32 cellular contexts compared by ENCODE assay signal in genomic region chr20:52008874-52009273, GRCh38.
"Had no signal": no experiment of that assay in that cellular context is flagged by ENCODE, and none has a peak within 500 bp of the region (broad histone marks: within the 10 kb centered on the region; RNA-seq: fewer than 3 reads in every experiment).

No MANE protein-coding gene starts in this region.

- H3K27me3 ChIP-seq: ascending aorta, breast epithelium, cardiac muscle cell, dorsolateral prefrontal cortex, esophagus squamous epithelium, gastroesophageal sphincter had no signal

- H3K4me1 ChIP-seq: ascending aorta, breast epithelium, esophagus squamous epithelium, gastroesophageal sphincter, heart right ventricle had no signal

- H3K4me1 Mint-ChIP-seq: activated CD4-positive, alpha-beta T cell treated with anti-CD3 and anti-CD28 coated beads for 36 hours; activated CD4-positive, alpha-beta T cell treated with anti-CD3 and anti-CD28 coated beads, Interleukin-2, amount 10 ng/mL, durations not matched to agents 24 days and 14 days; activated CD8-positive, alpha-beta memory T cell treated with anti-CD3 and anti-CD28 coated beads, Interleukin-2, amount 10 ng/mL, durations not matched to agents 7 days and 5 days; activated naive CD4-positive, alpha-beta T cell treated with anti-CD3 and anti-CD28 coated beads, Interleukin-2, amount 10 ng/mL, durations not matched to agents 7 days and 5 days; activated naive CD8-positive, alpha-beta T cell treated with anti-CD3 and anti-CD28 coated beads, Interleukin-2, amount 10 ng/mL, durations not matched to agents 7 days and 5 days; central memory CD8-positive, alpha-beta T cell had no signal

- H3K27ac ChIP-seq: ascending aorta, breast epithelium, cardiac muscle cell, coronary artery, dorsolateral prefrontal cortex, epithelial cell of prostate, esophagus squamous epithelium, gastroesophageal sphincter, heart right ventricle had no signal

- ATAC-seq: activated CD4-positive, alpha-beta T cell treated with anti-CD3 and anti-CD28 coated beads for 36 hours; activated CD8-positive, alpha-beta memory T cell treated with anti-CD3 and anti-CD28 coated beads, Interleukin-2, amount 10 ng/mL, durations not matched to agents 7 days and 5 days; activated CD8-positive, alpha-beta T cell treated with anti-CD3 and anti-CD28 coated beads, Interleukin-2, amount 10 ng/mL, durations not matched to agents 7 days and 5 days; activated naive CD4-positive, alpha-beta T cell treated with anti-CD3 and anti-CD28 coated beads, Interleukin-2, amount 50 U/mL, for 72 hours; effector memory CD8-positive, alpha-beta T cell; gastroesophageal sphincter; heart right ventricle had no signal

- DNase-seq: activated CD4-positive, alpha-beta memory T cell treated with anti-CD3 and anti-CD28 coated beads for 36 hours; activated CD4-positive, alpha-beta T cell treated with anti-CD3 and anti-CD28 coated beads for 36 hours; activated CD4-positive, alpha-beta T cell treated with anti-CD3 and anti-CD28 coated beads, Interleukin-2, amount 10 ng/mL, durations not matched to agents 24 days and 14 days; activated CD4-positive, CD25-positive, alpha-beta regulatory T cell; activated CD4-positive, CD25-positive, alpha-beta regulatory T cell treated with anti-CD3 and anti-CD28 coated beads, Interleukin-2, amount 50 U/mL, for 72 hours; activated CD8-positive, alpha-beta memory T cell treated with anti-CD3 and anti-CD28 coated beads, Interleukin-2, amount 10 ng/mL, durations not matched to agents 7 days and 5 days; activated CD8-positive, alpha-beta memory T cell treated with anti-CD3 and anti-CD28 coated beads, Interleukin-2, amount 50 U/mL, for 4 hours; activated CD8-positive, alpha-beta T cell treated with anti-CD3 and anti-CD28 coated beads, Interleukin-2, amount 10 ng/mL, durations not matched to agents 7 days and 5 days; activated gamma-delta T cell; activated naive CD4-positive, alpha-beta T cell; activated naive CD4-positive, alpha-beta T cell treated with anti-CD3 and anti-CD28 coated beads, Interleukin-2, amount 10 ng/mL, durations not matched to agents 7 days and 5 days; activated naive CD8-positive, alpha-beta T cell treated with anti-CD3 and anti-CD28 coated beads, Interleukin-2, amount 10 ng/mL, durations not matched to agents 7 days and 5 days; activated T-cell treated with anti-CD3 and anti-CD28 coated beads, Interleukin-2, amount 50 U/mL, for 1 hour; activated T-cell treated with anti-CD3 and anti-CD28 coated beads, Interleukin-2, amount 50 U/mL, for 48 hours; dorsolateral prefrontal cortex; effector memory CD8-positive, alpha-beta T cell; esophagus squamous epithelium; foreskin melanocyte; heart right ventricle; T-helper 2 cell; WERI-Rb-1 had no signal

- H3K4me3 ChIP-seq: ascending aorta, breast epithelium, cardiac muscle cell, coronary artery, dorsolateral prefrontal cortex, esophagus squamous epithelium, gastroesophageal sphincter, heart right ventricle had no signal

- H3K9me3 Mint-ChIP-seq: central memory CD8-positive, alpha-beta T cell had no signal

- H3K36me3 ChIP-seq: ascending aorta, breast epithelium, cardiac muscle cell, esophagus squamous epithelium, gastroesophageal sphincter, heart right ventricle, WERI-Rb-1 had no signal

- H3K27ac Mint-ChIP-seq: activated CD4-positive, alpha-beta memory T cell treated with anti-CD3 and anti-CD28 coated beads for 36 hours; activated CD4-positive, alpha-beta T cell treated with anti-CD3 and anti-CD28 coated beads for 36 hours; activated CD4-positive, alpha-beta T cell treated with anti-CD3 and anti-CD28 coated beads, Interleukin-2, amount 10 ng/mL, durations not matched to agents 24 days and 14 days; activated CD8-positive, alpha-beta memory T cell treated with anti-CD3 and anti-CD28 coated beads, Interleukin-2, amount 10 ng/mL, durations not matched to agents 7 days and 5 days; activated CD8-positive, alpha-beta T cell treated with anti-CD3 and anti-CD28 coated beads, Interleukin-2, amount 10 ng/mL, durations not matched to agents 7 days and 5 days; activated naive CD4-positive, alpha-beta T cell treated with anti-CD3 and anti-CD28 coated beads, Interleukin-2, amount 10 ng/mL, durations not matched to agents 7 days and 5 days; activated naive CD4-positive, alpha-beta T cell treated with anti-CD3 and anti-CD28 coated beads, Interleukin-2, amount 50 U/mL, for 72 hours; activated naive CD8-positive, alpha-beta T cell treated with anti-CD3 and anti-CD28 coated beads, Interleukin-2, amount 10 ng/mL, durations not matched to agents 7 days and 5 days; brain; dendritic cell treated with granulocyte-macrophage colony-stimulating factor and Interleukin-4, amounts not matched to agents 40 ng/mL and 50 ng/mL, for 4 days; effector memory CD8-positive, alpha-beta T cell had no signal

- FAIRE-seq: TTC549 had no signal

- H3K4me3 Mint-ChIP-seq: activated CD4-positive, alpha-beta memory T cell treated with anti-CD3 and anti-CD28 coated beads for 36 hours; activated CD4-positive, alpha-beta T cell treated with anti-CD3 and anti-CD28 coated beads for 36 hours; activated CD4-positive, alpha-beta T cell treated with anti-CD3 and anti-CD28 coated beads, Interleukin-2, amount 10 ng/mL, durations not matched to agents 24 days and 14 days; activated CD8-positive, alpha-beta memory T cell treated with anti-CD3 and anti-CD28 coated beads, Interleukin-2, amount 10 ng/mL, durations not matched to agents 7 days and 5 days; activated CD8-positive, alpha-beta T cell treated with anti-CD3 and anti-CD28 coated beads, Interleukin-2, amount 10 ng/mL, durations not matched to agents 7 days and 5 days; activated naive CD4-positive, alpha-beta T cell treated with anti-CD3 and anti-CD28 coated beads, Interleukin-2, amount 10 ng/mL, durations not matched to agents 7 days and 5 days; activated naive CD8-positive, alpha-beta T cell treated with anti-CD3 and anti-CD28 coated beads, Interleukin-2, amount 10 ng/mL, durations not matched to agents 7 days and 5 days; brain; central memory CD8-positive, alpha-beta T cell; dendritic cell treated with granulocyte-macrophage colony-stimulating factor and Interleukin-4, amounts not matched to agents 40 ng/mL and 50 ng/mL, for 4 days; effector memory CD8-positive, alpha-beta T cell had no signal

- H3K27me3 Mint-ChIP-seq: activated naive CD8-positive, alpha-beta T cell treated with anti-CD3 and anti-CD28 coated beads, Interleukin-2, amount 10 ng/mL, durations not matched to agents 7 days and 5 days; dendritic cell treated with granulocyte-macrophage colony-stimulating factor and Interleukin-4, amounts not matched to agents 40 ng/mL and 50 ng/mL, for 4 days had no signal

- H3K36me3 Mint-ChIP-seq: activated CD8-positive, alpha-beta memory T cell treated with anti-CD3 and anti-CD28 coated beads, Interleukin-2, amount 10 ng/mL, durations not matched to agents 7 days and 5 days; activated naive CD4-positive, alpha-beta T cell treated with anti-CD3 and anti-CD28 coated beads, Interleukin-2, amount 10 ng/mL, durations not matched to agents 7 days and 5 days; activated naive CD8-positive, alpha-beta T cell treated with anti-CD3 and anti-CD28 coated beads, Interleukin-2, amount 10 ng/mL, durations not matched to agents 7 days and 5 days had no signal
